Comparison of ENCODE assay signal across 24 cellular contexts in the genomic region with DNA sequence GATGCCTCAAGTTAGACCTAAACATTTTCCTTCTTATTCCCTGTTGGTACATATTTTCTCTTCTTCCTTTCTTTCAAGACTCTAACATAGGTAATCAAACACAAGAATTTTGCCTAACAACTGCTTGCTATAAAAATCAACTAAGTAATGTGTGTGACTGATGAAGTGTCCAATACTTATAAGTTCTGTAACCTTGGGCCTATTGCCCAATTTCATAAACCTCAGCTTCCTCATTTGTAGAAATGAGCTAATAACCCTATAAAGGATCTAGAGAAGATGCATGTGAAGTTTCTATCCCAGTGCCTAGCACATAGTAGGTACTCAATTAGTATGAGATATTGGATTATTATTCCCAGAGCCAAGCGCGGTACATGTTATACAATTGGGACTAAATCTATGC.
"Had no signal": no experiment of that assay in that cellular context is flagged by ENCODE, and none has a peak within 500 bp of the region (broad histone marks: within the 10 kb centered on the region; RNA-seq: fewer than 3 reads in every experiment).

No MANE protein-coding gene starts in this region.

- DNase-seq: activated B cell treated with CpG ODN at 0.5 μM for 24 hours; activated CD4-positive, alpha-beta T cell treated with anti-CD3 and anti-CD28 coated beads for 1 hour; activated CD4-positive, alpha-beta T cell treated with anti-CD3 and anti-CD28 coated beads, Interleukin-2, amount 10 ng/mL, durations not matched to agents 24 days and 14 days; activated CD4-positive, alpha-beta T cell treated with anti-CD3 and anti-CD28 coated beads, Interleukin-2, amount 50 U/mL, for 48 hours; activated CD8-positive, alpha-beta memory T cell treated with anti-CD3 and anti-CD28 coated beads, Interleukin-2, amount 10 ng/mL, durations not matched to agents 7 days and 5 days; activated effector memory CD4-positive, alpha-beta T cell treated with Interleukin-2 at 50 U/mL for 16 hours; activated naive CD4-positive, alpha-beta T cell; activated T-cell treated with anti-CD3 and anti-CD28 coated beads, Interleukin-2, amount 50 U/mL, for 24 hours; aorta; caudate nucleus; MM.1S; NCI-H1105; NCI-H1436; NCI-H1694 treated with DMSO at 0.1 percent for 48 hours; NCI-H2029 treated with DMSO at 0.1 percent for 48 hours; NCI-H345; NCI-H510A; PC-3; SHP77; T-helper 17 cell; T-helper 9 cell had no signal

- H3K4me3 ChIP-seq: breast epithelium, coronary artery, SJSA1 had no signal
